12 cellular contexts compared by ENCODE assay signal in genomic region chr10:114413398-114413797, GRCh38. TPM values are rescaled to one million over a fixed set of nuclear protein-coding genes. Genes with fewer than 3 reads are reported as not detected.
DNase-seq lines count a peak whose midpoint lies in the region; ATAC-seq and TF ChIP-seq lines count a peak whose summit lies in the region.
"Had no signal": no experiment of that assay in that cellular context is flagged by ENCODE, and none has a peak within 500 bp of the region (broad histone marks: within the 10 kb centered on the region; RNA-seq: fewer than 3 reads in every experiment).

No MANE protein-coding gene starts in this region.

- H4K20me1 ChIP-seq in smooth muscle cell (ENCODE audit: low read depth) (no peaks in the 10 kb centered on the region), GM23338 (replicated peaks; ENCODE audit: insufficient read depth) (no peaks in the 10 kb centered on the region)

- no peaks in the 10 kb centered on the region for H3K9me2 ChIP-seq in GM23338 (ENCODE audit: insufficient read depth)

- no peak overlapping the region for H3K9ac ChIP-seq in smooth muscle cell (ENCODE audit: low read depth)

- ATAC-seq in GM23338 (no peak), HG03196 (IDR thresholded peaks at IDR 0.05; ENCODE audit: unreplicated experiment) (no peak)

- H3K27ac Mint-ChIP-seq in GM23338 = no peak overlapping the region
- H3K27ac Mint-ChIP-seq: activated B cell treated with CpG ODN at 0.5 μM for 24 hours had no signal

- H2AFZ ChIP-seq in smooth muscle cell (ENCODE audit: low read depth) = no peak overlapping the region
- no peak overlapping the region for H2AFZ ChIP-seq in GM23338

- H3K4me2 ChIP-seq in smooth muscle cell (peak overlapping the region; percentile 6), GM23338 (no peak overlapping the region)

- TF ChIP-seq CTCF in left ventricle myocardium inferior (IDR thresholded peaks at IDR 0.05; ENCODE audit: borderline replicate concordance) (no peak), smooth muscle cell (IDR thresholded peaks at IDR 0.05; ENCODE audit: borderline replicate concordance, insufficient read depth, poor library complexity, severe bottlenecking) (no peak), GM23338 (conservative IDR thresholded peaks at IDR 0.05; ENCODE audit: low read depth in 2 of 2) (no peak)

- H3K79me2 ChIP-seq in smooth muscle cell (ENCODE audit: low read depth) (no peaks in the 10 kb centered on the region), GM23338 (replicated peaks; ENCODE audit: insufficient read depth) (no peaks in the 10 kb centered on the region)

- DNase-seq in H4 (ENCODE audit: low spot score) (peak; percentile 77), RPMI7951 (ENCODE audit: low read depth) (peak; percentile 58), left ventricle myocardium inferior (peak; percentile 54), smooth muscle cell (lab: John Stamatoyannopoulos, UW; ENCODE audit: unreplicated experiment) (no peak), putamen (ENCODE audit: low spot score) (no peak), NOMO-1 treated with dmso at 0.1 percent for 144 hours (lab: John Stamatoyannopoulos, UW; ENCODE audit: unreplicated experiment) (no peak), GM23338 (ENCODE audit: low spot score) (no peak)
- DNase-seq: activated B cell treated with CpG ODN at 0.5 μM for 24 hours, activated gamma-delta T cell treated with Interleukin-2 at 50 U/mL for 16 hours, naive B cell, NCI-H2029 had no signal

- intact Hi-C loops in left ventricle myocardium inferior (cut with micrococcal nuclease) = no loop called here

- H3K27ac ChIP-seq in left ventricle myocardium inferior (replicated peaks) = peak overlapping the region; percentile 54
- H3K27ac ChIP-seq in smooth muscle cell (ENCODE audit: low read depth) = no peak overlapping the region
- H3K27ac ChIP-seq in GM23338 (ENCODE audit: low read depth) = no peak overlapping the region

- H3K9me3 Mint-ChIP-seq in GM23338 = peaks cover 3% of the 10 kb centered on the region; the same call in 1 of the 3 replicates

- H3K9me3 ChIP-seq in left ventricle myocardium inferior (replicated peaks) (no peaks in the 10 kb centered on the region), smooth muscle cell (replicated peaks; ENCODE audit: low read depth) (no peaks in the 10 kb centered on the region)

- H3K36me3 Mint-ChIP-seq in GM23338 (ENCODE audit: low read depth) = no peaks in the 10 kb centered on the region

- WGBS in smooth muscle cell (ENCODE audit: low lambda C conversion rate) = 63% methylated on average over 4 of the region's 4 CpGs

- peaks cover 6% of the 10 kb centered on the region for H3K27me3 Mint-ChIP-seq in GM23338 (ENCODE audit: insufficient read depth, low read depth, poor library complexity)

- no peak overlapping the region for H3K4me3 Mint-ChIP-seq in GM23338
- H3K4me3 Mint-ChIP-seq: activated B cell treated with CpG ODN at 0.5 μM for 24 hours had no signal

- H3K27me3 ChIP-seq in left ventricle myocardium inferior (ENCODE audit: low read depth) = peaks cover 20% of the 10 kb centered on the region
- no peaks in the 10 kb centered on the region for H3K27me3 ChIP-seq in smooth muscle cell (ENCODE audit: low read depth)
- no peaks in the 10 kb centered on the region for H3K27me3 ChIP-seq in GM23338 (ENCODE audit: insufficient read depth)

- H3K36me3 ChIP-seq in left ventricle myocardium inferior = no peaks in the 10 kb centered on the region
- H3K36me3 ChIP-seq in smooth muscle cell (ENCODE audit: low read depth) = no peaks in the 10 kb centered on the region
- H3K36me3 ChIP-seq in GM23338 (ENCODE audit: insufficient read depth) = no peaks in the 10 kb centered on the region

- H3K4me3 ChIP-seq in left ventricle myocardium inferior = no peak overlapping the region
- no peak overlapping the region for H3K4me3 ChIP-seq in smooth muscle cell
- H3K4me3 ChIP-seq in GM23338 = no peak overlapping the region

- H3K4me1 ChIP-seq in left ventricle myocardium inferior = peaks cover 15% of the 10 kb centered on the region
- H3K4me1 ChIP-seq in smooth muscle cell (ENCODE audit: low read depth) = no peaks in the 10 kb centered on the region
- peaks cover 11% of the 10 kb centered on the region for H3K4me1 ChIP-seq in GM23338 (ENCODE audit: insufficient read depth)

- H3F3A ChIP-seq in smooth muscle cell (ENCODE audit: low read depth) (peaks cover 5% of the 10 kb centered on the region), GM23338 (replicated peaks; ENCODE audit: low read depth) (no peaks in the 10 kb centered on the region)

- H3K4me1 Mint-ChIP-seq in GM23338 = peaks cover 14% of the 10 kb centered on the region
- H3K4me1 Mint-ChIP-seq: activated B cell treated with CpG ODN at 0.5 μM for 24 hours, naive B cell had no signal

TF ChIP-seq in GM23338, 12 proteins besides CTCF, POLR2A, EP300 and RAD21:
- TF ChIP-seq ZNF331 (CRISPR knock-in tag; IDR thresholded peaks at IDR 0.05; ENCODE audit: low read depth) (no peak), EZH2 (IDR thresholded peaks at IDR 0.05; ENCODE audit: low read depth, unreplicated experiment) (no peak), STAT1 (IDR thresholded peaks at IDR 0.05; ENCODE audit: unreplicated experiment) (no peak), ZNF114 (CRISPR knock-in tag; IDR thresholded peaks at IDR 0.05) (no peak)

RNA-seq across cellular contexts. Expression of gene AFAP1L2, which starts 9.1 kb away (rescaled TPM):
- total RNA-seq in H4 (2014; rRNA removed; shearing (Covaris generic)) = 0.70 and 1.3 TPM in 2 replicates
- 1.7 and 2.0 TPM in 2 replicates for total RNA-seq in RPMI7951 (2014; rRNA removed; shearing (Covaris generic))
- total RNA-seq in left ventricle myocardium inferior (7.0 TPM), smooth muscle cell (36.7 and 47.2 TPM in 2 replicates)
- polyA plus RNA-seq in smooth muscle cell (35.4 and 43.3 TPM in 2 replicates), GM23338 (2016; fragmentation: Nextera tagmentation; extraction: Ambion mirVana) (2.3 TPM in 2 replicates)
- total RNA-seq in GM23338 (2014; rRNA removed; shearing (Covaris generic)) = 6.5 and 7.3 TPM in 2 replicates

Comparison
In these comparisons a context has a peak if more than half of its experiments do, and no peak if none do; other contexts are left out.
1. DNase-seq: peak in H4 (single experiment), RPMI7951 (single experiment) and left ventricle myocardium inferior (single experiment); none in smooth muscle cell (single experiment), putamen (single experiment), NOMO-1 treated with dmso at 0.1 percent for 144 hours (single experiment) and GM23338 (single experiment).